ENCODE assay signal across 23 cellular contexts in genomic region chr2:216837740-216838139, GRCh38. TPM values are rescaled to one million over a fixed set of nuclear protein-coding genes. Genes with fewer than 3 reads are reported as not detected.
"Had no signal": no experiment of that assay in that cellular context is flagged by ENCODE, and none has a peak within 500 bp of the region (broad histone marks: within the 10 kb centered on the region; RNA-seq: fewer than 3 reads in every experiment).

No MANE protein-coding gene starts in this region.

- H3K27ac ChIP-seq: cardiac muscle cell, colonic mucosa, neural progenitor cell, suprapubic skin, WERI-Rb-1 had no signal

- H3K4me2 ChIP-seq: neural progenitor cell had no signal

- H2AFZ ChIP-seq: neural progenitor cell had no signal

- H3K27me3 ChIP-seq: cardiac muscle cell, colonic mucosa, heart left ventricle, neural progenitor cell had no signal

- ATAC-seq: activated CD8-positive, alpha-beta T cell treated with anti-CD3 and anti-CD28 coated beads for 36 hours; activated T-cell treated with anti-CD3 and anti-CD28 coated beads, Interleukin-2, amount 50 U/mL, for 72 hours; T-cell had no signal

- DNase-seq: activated CD4-positive, alpha-beta T cell treated with anti-CD3 and anti-CD28 coated beads for 4 hours; activated CD8-positive, alpha-beta memory T cell treated with anti-CD3 and anti-CD28 coated beads, Interleukin-2, amount 50 U/mL, for 4 hours; activated CD8-positive, alpha-beta T cell treated with anti-CD3 and anti-CD28 coated beads for 36 hours; activated gamma-delta T cell treated with Interleukin-2 at 50 U/mL for 16 hours; activated naive CD8-positive, alpha-beta T cell treated with anti-CD3 and anti-CD28 coated beads for 36 hours; activated T-cell treated with anti-CD3 and anti-CD28 coated beads, Interleukin-2, amount 50 U/mL, for 72 hours; colonic mucosa; effector CD8-positive, alpha-beta T cell; islet precursor cell; stimulated activated CD4-positive, alpha-beta T cell treated with anti-CD3 and anti-CD28 coated beads, Interleukin-1b, Interleukin-23, amount 100 ng/mL, for 48 hours; stimulated activated naive CD4-positive, alpha-beta T cell treated with Interleukin-2 at 50 U/mL for 16 hours; T-cell; T1000; WERI-Rb-1 had no signal

- FAIRE-seq: frontal cortex had no signal

- H3K4me3 ChIP-seq: cardiac muscle cell, colonic mucosa, heart left ventricle, neural progenitor cell, suprapubic skin had no signal

- H3K4me1 ChIP-seq: colonic mucosa, neural progenitor cell had no signal

- H3K36me3 ChIP-seq: cardiac muscle cell, colonic mucosa, heart left ventricle, neural progenitor cell, suprapubic skin, WERI-Rb-1 had no signal

- H3K9me3 ChIP-seq: colonic mucosa, heart left ventricle, suprapubic skin had no signal

- H3K9ac ChIP-seq: neural progenitor cell had no signal

RNA-seq across cellular contexts. Expression of gene TNP1, which starts 22.1 kb away (rescaled TPM):
- total RNA-seq: activated CD8-positive, alpha-beta T cell treated with anti-CD3 and anti-CD28 coated beads for 36 hours; activated naive CD8-positive, alpha-beta T cell treated with anti-CD3 and anti-CD28 coated beads for 36 hours; activated T-cell treated with anti-CD3 and anti-CD28 coated beads, Interleukin-2, amount 50 U/mL, for 72 hours; cardiac muscle cell; colonic mucosa; fibroblast of lung; frontal cortex; heart left ventricle; liver; right cardiac atrium; suprapubic skin; T-cell; ureter had no signal
- polyA plus RNA-seq: cardiac muscle cell, fibroblast of lung, heart left ventricle, liver, right cardiac atrium had no signal
